ENCODE assay signal across 8 cellular contexts in the genomic region with DNA sequence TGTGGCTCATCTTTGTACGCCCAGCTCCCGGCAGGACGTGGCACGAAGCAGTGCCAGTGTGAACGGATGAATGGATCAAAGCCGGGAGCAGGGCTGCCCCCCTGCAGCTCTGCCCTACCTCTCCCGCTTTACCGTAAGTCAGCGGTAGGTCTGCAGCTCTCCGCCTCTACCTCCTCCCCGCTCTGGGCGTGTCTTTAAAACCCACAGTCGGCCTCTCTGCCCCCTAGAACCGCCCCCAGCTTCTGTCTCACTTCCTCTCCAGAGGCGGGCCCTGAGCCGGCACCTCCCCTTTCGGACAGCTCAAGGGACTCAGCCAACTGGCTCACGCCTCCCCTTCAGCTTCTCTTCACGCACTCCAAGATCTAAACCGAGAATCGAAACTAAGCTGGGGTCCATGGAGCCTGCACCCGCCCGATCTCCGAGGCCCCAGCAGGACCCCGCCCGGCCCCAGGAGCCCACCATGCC. TPM values are rescaled to one million over a fixed set of nuclear protein-coding genes. Genes with fewer than 3 reads are reported as not detected.
DNase-seq lines count a peak whose midpoint lies in the region; ATAC-seq and TF ChIP-seq lines count a peak whose summit lies in the region.

A gene with protein sequence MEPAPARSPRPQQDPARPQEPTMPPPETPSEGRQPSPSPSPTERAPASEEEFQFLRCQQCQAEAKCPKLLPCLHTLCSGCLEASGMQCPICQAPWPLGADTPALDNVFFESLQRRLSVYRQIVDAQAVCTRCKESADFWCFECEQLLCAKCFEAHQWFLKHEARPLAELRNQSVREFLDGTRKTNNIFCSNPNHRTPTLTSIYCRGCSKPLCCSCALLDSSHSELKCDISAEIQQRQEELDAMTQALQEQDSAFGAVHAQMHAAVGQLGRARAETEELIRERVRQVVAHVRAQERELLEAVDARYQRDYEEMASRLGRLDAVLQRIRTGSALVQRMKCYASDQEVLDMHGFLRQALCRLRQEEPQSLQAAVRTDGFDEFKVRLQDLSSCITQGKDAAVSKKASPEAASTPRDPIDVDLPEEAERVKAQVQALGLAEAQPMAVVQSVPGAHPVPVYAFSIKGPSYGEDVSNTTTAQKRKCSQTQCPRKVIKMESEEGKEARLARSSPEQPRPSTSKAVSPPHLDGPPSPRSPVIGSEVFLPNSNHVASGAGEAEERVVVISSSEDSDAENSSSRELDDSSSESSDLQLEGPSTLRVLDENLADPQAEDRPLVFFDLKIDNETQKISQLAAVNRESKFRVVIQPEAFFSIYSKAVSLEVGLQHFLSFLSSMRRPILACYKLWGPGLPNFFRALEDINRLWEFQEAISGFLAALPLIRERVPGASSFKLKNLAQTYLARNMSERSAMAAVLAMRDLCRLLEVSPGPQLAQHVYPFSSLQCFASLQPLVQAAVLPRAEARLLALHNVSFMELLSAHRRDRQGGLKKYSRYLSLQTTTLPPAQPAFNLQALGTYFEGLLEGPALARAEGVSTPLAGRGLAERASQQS (plus strand): TSS at position 298 of the 465 bp plus-strand sequence. CDS start 97 bp downstream, at position 395.

- H3K27me3 ChIP-seq in right atrium auricular region (no peaks in the 10 kb centered on the region), uterus (no peaks in the 10 kb centered on the region)

- in situ Hi-C loops in GM13977 (cut with MboI; ENCODE audit: low pct_unique_long_range_greater_than_20kb, low sequenced_read_pairs, unreplicated experiment) = no loop called here

- DNase-seq in GM13977 (ENCODE audit: low spot score) = peak; percentile 97
- peak; percentile 77 to 90 for DNase-seq in NCI-H187 (lab: John Stamatoyannopoulos, UW)
- peak; percentile 40 to 97 (median 92) for DNase-seq in anterior cingulate cortex (lab: John Stamatoyannopoulos, UW)
- DNase-seq in right atrium auricular region (ENCODE audit: low spot score) = peak; percentile 98
- DNase-seq in pulmonary artery endothelial cell (ENCODE audit: low read depth, low spot score) = peak; percentile 91
- peak; percentile 97 to 98 for DNase-seq in uterus

- TF ChIP-seq POLR2A in uterus (IDR thresholded peaks at IDR 0.05) = peak; percentile 77 to 96

- ATAC-seq in HG02885 (IDR thresholded peaks at IDR 0.05; ENCODE audit: poor library complexity, unreplicated experiment) = peak; percentile 77

- H3K4me3 ChIP-seq in right atrium auricular region (peak within 1 kb of the TSS; percentile 72 to 92), uterus (peak within 1 kb of the TSS; percentile 80 to 97)

- intact Hi-C loops in T-helper 2 cell treated with Interferon-gamma antibody and Interleukin-4, amounts not matched to agents 100 ng/mL and 5 ng/mL, for 36 hours (cut with micrococcal nuclease) = loop anchor here (2.0 to 10.0 kb wide), 4 partner anchors 30 to 1517 kb away; a partner anchor contains a TSS
- intact Hi-C loops in uterus (cut with DNase I; ENCODE audit: low total_unique reads) = no loop called here

- H3K36me3 ChIP-seq in right atrium auricular region = peaks cover 10% of the 10 kb centered on the region
- no peaks in the 10 kb centered on the region for H3K36me3 ChIP-seq in uterus

- H3K9me3 ChIP-seq in right atrium auricular region (no peaks in the 10 kb centered on the region), uterus (no peaks in the 10 kb centered on the region)

- H3K4me1 ChIP-seq in right atrium auricular region = peaks cover 0 to 87% of the 10 kb centered on the region in 2 donors
- peaks cover 7 to 15% of the 10 kb centered on the region in 2 donors for H3K4me1 ChIP-seq in uterus

- H3K27ac ChIP-seq in right atrium auricular region (peak within 1 kb of the TSS; percentile 93 to 97), uterus (peak within 1 kb of the TSS; percentile 95 to 98)

- TF ChIP-seq CTCF in GM13977 (IDR thresholded peaks at IDR 0.05; ENCODE audit: extremely low read depth, insufficient read depth, missing control alignments) = no peak
- peak in 1 of 2 donors; percentile 42 for TF ChIP-seq CTCF in right atrium auricular region (IDR thresholded peaks at IDR 0.05)
- TF ChIP-seq CTCF in uterus (IDR thresholded peaks at IDR 0.05) = peak in 2 of 4 experiments; percentile 9 to 56

RNA-seq across cellular contexts. Expression of the gene that starts here (rescaled TPM):
- total RNA-seq in T-helper 2 cell treated with Interferon-gamma antibody and Interleukin-4, amounts not matched to agents 100 ng/mL and 5 ng/mL, for 36 hours = 89.5 and 93.0 TPM in 2 replicates
- total RNA-seq in right atrium auricular region (10 to 100 TPM; 27.3 to 36.1 TPM), pulmonary artery endothelial cell (28.4 and 30.4 TPM in 2 replicates), uterus (100 to 1,000 TPM in 2 of 4 donors, 10 to 100 TPM in 2; 39.0 to 118 (median 78.3) TPM)

Comparison
In these comparisons a context has a peak if more than half of its experiments do, and no peak if none do; other contexts are left out.
1. Peak in every context shown above with its lines: DNase-seq, ATAC-seq, H3K4me3 ChIP-seq and H3K27ac ChIP-seq.